Comparison of ENCODE assay signal across 2 cellular contexts in the genomic region with DNA sequence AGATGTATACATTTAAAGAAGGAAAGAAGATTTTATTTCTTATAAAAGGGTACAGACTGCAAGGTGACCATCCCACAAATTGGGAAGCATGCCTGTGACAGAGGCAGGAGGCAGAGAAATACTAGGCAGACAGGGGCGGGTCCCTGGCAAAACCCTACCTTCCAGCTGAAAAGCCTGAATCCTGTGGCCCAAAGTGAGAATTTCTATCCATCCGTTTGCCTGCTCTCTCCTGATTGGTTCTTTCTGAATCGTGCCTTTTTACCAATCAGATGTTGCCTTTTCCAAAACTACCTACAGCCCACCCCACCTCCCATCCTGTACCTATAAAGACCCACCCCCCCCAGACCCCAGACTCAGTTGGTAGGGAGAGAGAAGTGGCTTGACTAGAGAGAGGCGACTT.
TF ChIP-seq lines count a peak whose summit lies in the region.

No MANE protein-coding gene starts in this region.

TF ChIP-seq in GM23338, 12 proteins besides CTCF, POLR2A, EP300 and RAD21:
- TF ChIP-seq ZNF331 (CRISPR knock-in tag; IDR thresholded peaks at IDR 0.05; ENCODE audit: low read depth) = no peak
- TF ChIP-seq, protein P1, sequence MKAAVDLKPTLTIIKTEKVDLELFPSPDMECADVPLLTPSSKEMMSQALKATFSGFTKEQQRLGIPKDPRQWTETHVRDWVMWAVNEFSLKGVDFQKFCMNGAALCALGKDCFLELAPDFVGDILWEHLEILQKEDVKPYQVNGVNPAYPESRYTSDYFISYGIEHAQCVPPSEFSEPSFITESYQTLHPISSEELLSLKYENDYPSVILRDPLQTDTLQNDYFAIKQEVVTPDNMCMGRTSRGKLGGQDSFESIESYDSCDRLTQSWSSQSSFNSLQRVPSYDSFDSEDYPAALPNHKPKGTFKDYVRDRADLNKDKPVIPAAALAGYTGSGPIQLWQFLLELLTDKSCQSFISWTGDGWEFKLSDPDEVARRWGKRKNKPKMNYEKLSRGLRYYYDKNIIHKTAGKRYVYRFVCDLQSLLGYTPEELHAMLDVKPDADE (IDR thresholded peaks at IDR 0.05) = no peak
- no peak for TF ChIP-seq ZNF462 (CRISPR knock-in tag; IDR thresholded peaks at IDR 0.05)
- no peak for TF ChIP-seq NANOG (IDR thresholded peaks at IDR 0.05; ENCODE audit: borderline replicate concordance)

TF ChIP-seq in H1, 55 proteins besides CTCF, POLR2A, EP300 and RAD21:
- TF ChIP-seq JUN (IDR thresholded peaks at IDR 0.05; ENCODE audit: low read depth, low read length) = no peak
- TF ChIP-seq SP2 (IDR thresholded peaks at IDR 0.05; ENCODE audit: low read length) = no peak
- no peak for TF ChIP-seq FOSL1 (IDR thresholded peaks at IDR 0.05; ENCODE audit: insufficient read depth, low read depth, low read length)
- TF ChIP-seq MAX (IDR thresholded peaks at IDR 0.05) = no peak
- TF ChIP-seq SRF (IDR thresholded peaks at IDR 0.05; ENCODE audit: low read depth, low read length) = no peak
- TF ChIP-seq RFX5 (IDR thresholded peaks at IDR 0.05; ENCODE audit: borderline replicate concordance, low read depth, low read length) = no peak
- no peak for TF ChIP-seq TAF7 (optimal IDR thresholded peaks at IDR 0.05; ENCODE audit: borderline replicate concordance, low read depth, low read length)
- TF ChIP-seq JUND (IDR thresholded peaks at IDR 0.05; ENCODE audit: low read length) = no peak
- TF ChIP-seq EZH2 (IDR thresholded peaks at IDR 0.05; ENCODE audit: low read depth, low read length, severe bottlenecking) = no peak
- TF ChIP-seq GTF2F1 (IDR thresholded peaks at IDR 0.05; ENCODE audit: borderline replicate concordance, low read depth, low read length) = no peak
- TF ChIP-seq, protein P2, sequence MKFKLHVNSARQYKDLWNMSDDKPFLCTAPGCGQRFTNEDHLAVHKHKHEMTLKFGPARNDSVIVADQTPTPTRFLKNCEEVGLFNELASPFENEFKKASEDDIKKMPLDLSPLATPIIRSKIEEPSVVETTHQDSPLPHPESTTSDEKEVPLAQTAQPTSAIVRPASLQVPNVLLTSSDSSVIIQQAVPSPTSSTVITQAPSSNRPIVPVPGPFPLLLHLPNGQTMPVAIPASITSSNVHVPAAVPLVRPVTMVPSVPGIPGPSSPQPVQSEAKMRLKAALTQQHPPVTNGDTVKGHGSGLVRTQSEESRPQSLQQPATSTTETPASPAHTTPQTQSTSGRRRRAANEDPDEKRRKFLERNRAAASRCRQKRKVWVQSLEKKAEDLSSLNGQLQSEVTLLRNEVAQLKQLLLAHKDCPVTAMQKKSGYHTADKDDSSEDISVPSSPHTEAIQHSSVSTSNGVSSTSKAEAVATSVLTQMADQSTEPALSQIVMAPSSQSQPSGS (IDR thresholded peaks at IDR 0.05; ENCODE audit: low read length) = no peak
- TF ChIP-seq CHD1 (IDR thresholded peaks at IDR 0.05; ENCODE audit: low read depth, low read length) = no peak
- TF ChIP-seq SUZ12 (IDR thresholded peaks at IDR 0.05; ENCODE audit: low read length) = no peak
- TF ChIP-seq CEBPB (IDR thresholded peaks at IDR 0.05; ENCODE audit: low read depth, low read length) = no peak
- TF ChIP-seq TCF12 (IDR thresholded peaks at IDR 0.05; ENCODE audit: low read depth, low read length) = no peak
- no peak for TF ChIP-seq PHF8 (conservative IDR thresholded peaks at IDR 0.05; ENCODE audit: low read depth, low read length)
- no peak for TF ChIP-seq SAP30 (IDR thresholded peaks at IDR 0.05; ENCODE audit: insufficient read depth, insufficient replicate concordance, low read length)
- TF ChIP-seq SIX5 (IDR thresholded peaks at IDR 0.05; ENCODE audit: low read depth, low read length) = no peak
- TF ChIP-seq GABPA (IDR thresholded peaks at IDR 0.05; ENCODE audit: borderline replicate concordance, insufficient read depth, low read length) = no peak
- no peak for TF ChIP-seq SIRT6 (IDR thresholded peaks at IDR 0.05; ENCODE audit: low read length)
